1 cellular context compared by ENCODE assay signal in genomic region chr14:50347521-50347920, GRCh38.
TF ChIP-seq lines count a peak whose summit lies in the region.

No MANE protein-coding gene starts in this region.

TF ChIP-seq in K562, 482 proteins besides CTCF, POLR2A, EP300 and RAD21 (continued from another document and continues in another):
- TF ChIP-seq PATZ1 (CRISPR knock-in tag; IDR thresholded peaks at IDR 0.05; ENCODE audit: borderline replicate concordance) = no peak
- no peak for TF ChIP-seq SMARCA5 (IDR thresholded peaks at IDR 0.05)
- TF ChIP-seq ZHX1 (conservative IDR thresholded peaks at IDR 0.05; ENCODE audit: low read length) = no peak
- TF ChIP-seq GATAD2B (IDR thresholded peaks at IDR 0.05; ENCODE audit: borderline replicate concordance) = no peak
- TF ChIP-seq EP400 (IDR thresholded peaks at IDR 0.05) = peak; percentile 23; the same call in 1 of the 2 replicates
- TF ChIP-seq NFE2 (IDR thresholded peaks at IDR 0.05; ENCODE audit: low read depth) = peak; percentile 97
- no peak for TF ChIP-seq MBD1 (CRISPR knock-in tag; IDR thresholded peaks at IDR 0.05)
- no peak for TF ChIP-seq TCF3 (CRISPR knock-in tag; IDR thresholded peaks at IDR 0.05)
- TF ChIP-seq NR4A1 (CRISPR knock-in tag; IDR thresholded peaks at IDR 0.05) = no peak
- no peak for TF ChIP-seq NR4A1 (tag; IDR thresholded peaks at IDR 0.05)
- no peak for TF ChIP-seq SNAPC5 (CRISPR knock-in tag; IDR thresholded peaks at IDR 0.05)
- no peak for TF ChIP-seq SETDB1 (IDR thresholded peaks at IDR 0.05; ENCODE audit: low read length)
- TF ChIP-seq ETS2 (tag; IDR thresholded peaks at IDR 0.05; ENCODE audit: borderline replicate concordance, poor library complexity, severe bottlenecking) = no peak
- no peak for TF ChIP-seq POLR3A (IDR thresholded peaks at IDR 0.05; ENCODE audit: borderline replicate concordance, extremely low read depth, insufficient read depth, insufficient read length)
- no peak for TF ChIP-seq EGR1 (conservative IDR thresholded peaks at IDR 0.05)
- TF ChIP-seq JUND (IDR thresholded peaks at IDR 0.05; ENCODE audit: borderline replicate concordance, low read depth, low read length) = peak; percentile 41; the same call in 1 of the 2 replicates
- TF ChIP-seq JUND (tag; IDR thresholded peaks at IDR 0.05; ENCODE audit: borderline replicate concordance, low read depth, low read length) = peak; percentile 25; the same call in 1 of the 3 replicates
- no peak for TF ChIP-seq ZNF668 (CRISPR knock-in tag; IDR thresholded peaks at IDR 0.05)
- no peak for TF ChIP-seq RNF219 (CRISPR knock-in tag; IDR thresholded peaks at IDR 0.05)
- TF ChIP-seq TFAM (CRISPR knock-in tag; conservative IDR thresholded peaks at IDR 0.05) = no peak
- TF ChIP-seq STAG1 (CRISPR knock-in tag; IDR thresholded peaks at IDR 0.05; ENCODE audit: borderline replicate concordance) = no peak
- 0 out of 2 replicates have a peak, but pooled peaks have one; percentile 39 for TF ChIP-seq LEF1 (IDR thresholded peaks at IDR 0.05)
- no peak for TF ChIP-seq SMC3 (conservative IDR thresholded peaks at IDR 0.05; ENCODE audit: insufficient read depth, low read depth, low read length)
- no peak for TF ChIP-seq NR2C2 (CRISPR knock-in tag; IDR thresholded peaks at IDR 0.05)
- TF ChIP-seq NR2C2 (tag; IDR thresholded peaks at IDR 0.05) = peak; percentile 47; the same call in 1 of the 2 replicates
- no peak for TF ChIP-seq CREB3 (tag; conservative IDR thresholded peaks at IDR 0.05; ENCODE audit: low read depth)
- TF ChIP-seq SMARCB1 (IDR thresholded peaks at IDR 0.05; ENCODE audit: insufficient read length, low read depth) = no peak
- TF ChIP-seq CBX2 (IDR thresholded peaks at IDR 0.05; ENCODE audit: insufficient read depth, low read length, poor library complexity, severe bottlenecking) = no peak
- no peak for TF ChIP-seq HES1 (IDR thresholded peaks at IDR 0.05; ENCODE audit: low read depth)
- no peak for TF ChIP-seq HNRNPUL1 (IDR thresholded peaks at IDR 0.05; ENCODE audit: low read length)
- TF ChIP-seq MEF2D (tag; conservative IDR thresholded peaks at IDR 0.05; ENCODE audit: low read depth) = no peak
- no peak for TF ChIP-seq ZC3H11A (IDR thresholded peaks at IDR 0.05; ENCODE audit: low read depth, low read length)
- peak; percentile 62 for TF ChIP-seq RBBP5 (IDR thresholded peaks at IDR 0.05; ENCODE audit: borderline replicate concordance, insufficient read depth, low read length, poor library complexity, severe bottlenecking)
- no peak for TF ChIP-seq PTRF (tag; IDR thresholded peaks at IDR 0.05)
- peak; percentile 83 for TF ChIP-seq NFE2L1 (tag; IDR thresholded peaks at IDR 0.05; ENCODE audit: borderline replicate concordance, low read depth)
- TF ChIP-seq RUNX1 (IDR thresholded peaks at IDR 0.05; ENCODE audit: low read depth) = no peak
- TF ChIP-seq MAFK (IDR thresholded peaks at IDR 0.05; ENCODE audit: low read length) = peak; percentile 94
- peak; percentile 85 for TF ChIP-seq BACH1 (tag; IDR thresholded peaks at IDR 0.05)
- peak; percentile 99 for TF ChIP-seq ZNF316 (IDR thresholded peaks at IDR 0.05)
- TF ChIP-seq TCF15 (CRISPR knock-in tag; IDR thresholded peaks at IDR 0.05) = no peak
- no peak for TF ChIP-seq CBFB (CRISPR knock-in tag; IDR thresholded peaks at IDR 0.05)
- no peak for TF ChIP-seq KDM5B (IDR thresholded peaks at IDR 0.05; ENCODE audit: insufficient replicate concordance, low read depth, low read length)
- TF ChIP-seq E4F1 (CRISPR knock-in tag; IDR thresholded peaks at IDR 0.05; ENCODE audit: borderline replicate concordance) = no peak
- TF ChIP-seq ZNF197 (CRISPR knock-in tag; IDR thresholded peaks at IDR 0.05; ENCODE audit: low read depth) = no peak
- TF ChIP-seq EHMT2 (IDR thresholded peaks at IDR 0.05) = 0 out of 2 replicates have a peak, but pooled peaks have one; percentile 20
- no peak for TF ChIP-seq COPS2 (conservative IDR thresholded peaks at IDR 0.05)
- no peak for TF ChIP-seq ERF (CRISPR knock-in tag; IDR thresholded peaks at IDR 0.05)
- 0 out of 2 replicates have a peak, but pooled peaks have one; percentile 31 for TF ChIP-seq NR2C1 (IDR thresholded peaks at IDR 0.05)
- no peak for TF ChIP-seq NR2C1 (tag; IDR thresholded peaks at IDR 0.05)
- peak; percentile 93 for TF ChIP-seq MAFF (IDR thresholded peaks at IDR 0.05; ENCODE audit: low read length)
- no peak for TF ChIP-seq ZBTB9 (CRISPR knock-in tag; IDR thresholded peaks at IDR 0.05)
- no peak for TF ChIP-seq MEF2A (IDR thresholded peaks at IDR 0.05; ENCODE audit: control insufficient read depth, low read depth, low read length)
- TF ChIP-seq LCOR (CRISPR knock-in tag; IDR thresholded peaks at IDR 0.05) = no peak
- TF ChIP-seq FOSL1 (tag; conservative IDR thresholded peaks at IDR 0.05) = 0 out of 2 replicates have a peak, but pooled peaks have one; percentile 35
- TF ChIP-seq ZKSCAN3 (CRISPR knock-in tag; IDR thresholded peaks at IDR 0.05) = no peak
- TF ChIP-seq NFIC (IDR thresholded peaks at IDR 0.05) = no peak
- TF ChIP-seq HMG20A (CRISPR knock-in tag; conservative IDR thresholded peaks at IDR 0.05) = no peak
- no peak for TF ChIP-seq ZNF707 (CRISPR knock-in tag; conservative IDR thresholded peaks at IDR 0.05)
- TF ChIP-seq MXD1 (CRISPR knock-in tag; IDR thresholded peaks at IDR 0.05; ENCODE audit: borderline replicate concordance, poor library complexity, severe bottlenecking) = no peak
- no peak for TF ChIP-seq NFIX (CRISPR knock-in tag; IDR thresholded peaks at IDR 0.05; ENCODE audit: low read depth)
- no peak for TF ChIP-seq SOX6 (IDR thresholded peaks at IDR 0.05)
- peak; percentile 93 for TF ChIP-seq ZKSCAN8 (CRISPR knock-in tag; IDR thresholded peaks at IDR 0.05)
- peak; percentile 98 for TF ChIP-seq C11orf30 (IDR thresholded peaks at IDR 0.05; ENCODE audit: low read depth)
- no peak for TF ChIP-seq ZNF75A (CRISPR knock-in tag; IDR thresholded peaks at IDR 0.05)
- no peak for TF ChIP-seq ARNT (IDR thresholded peaks at IDR 0.05)
